ENCODE assay signal across 8 cellular contexts in the genomic region with DNA sequence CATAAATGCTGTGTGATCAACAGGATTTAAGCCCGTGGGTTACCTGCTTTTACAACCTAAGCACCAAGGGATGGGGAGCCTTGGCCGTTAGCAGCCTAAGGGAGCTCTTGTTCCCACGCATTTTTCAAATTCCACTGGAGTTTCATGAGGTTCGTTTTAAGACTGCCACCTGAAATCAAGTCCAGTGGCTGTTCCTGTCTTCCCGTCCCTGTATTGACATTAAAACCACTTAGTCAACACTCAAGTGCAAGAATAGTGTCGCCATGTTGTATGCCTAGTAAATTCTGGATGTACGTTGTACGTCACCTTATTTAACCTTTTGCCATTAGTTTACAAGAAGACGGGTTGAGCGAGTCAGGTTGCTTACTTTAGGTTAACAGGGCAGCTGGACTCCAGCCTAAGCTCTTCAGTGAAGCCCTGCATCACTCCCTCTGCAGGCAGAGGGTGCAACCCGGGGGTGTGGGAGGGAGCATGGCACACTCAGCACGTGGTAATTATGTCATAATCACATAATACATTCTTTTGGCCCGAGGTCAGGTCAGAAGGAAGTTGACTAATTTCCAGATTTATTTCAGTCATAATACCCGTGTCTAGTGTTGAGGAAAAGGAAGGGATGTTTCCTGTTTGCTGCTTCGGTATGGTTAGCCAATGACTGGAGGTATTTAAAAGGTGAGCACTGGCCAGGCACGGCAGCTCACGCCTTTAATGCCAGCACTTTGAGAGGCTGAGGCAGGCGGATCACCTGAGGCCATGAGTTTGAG. TPM values are rescaled to one million over a fixed set of nuclear protein-coding genes. Genes with fewer than 3 reads are reported as not detected.
DNase-seq lines count a peak whose midpoint lies in the region; ATAC-seq and TF ChIP-seq lines count a peak whose summit lies in the region.

No MANE protein-coding gene starts in this region.

- in situ Hi-C loops in ACHN (cut with HindIII; ENCODE audit: low pct_ligation_motif_present, low pct_unique_long_range_greater_than_20kb, low sequenced_read_pairs): no loop called here

- no peaks in the 10 kb centered on the region for H3K9me3 Mint-ChIP-seq in activated CD4-positive, alpha-beta T cell treated with anti-CD3 and anti-CD28 coated beads, Interleukin-2, amount 10 ng/mL, durations not matched to agents 24 days and 14 days
- H3K9me3 Mint-ChIP-seq in T-helper 2 cell treated with Interferon-gamma antibody and Interleukin-4, amounts not matched to agents 5 μg/mL and 100 μg/mL, for 36 hours: no peaks in the 10 kb centered on the region

- H3K9me3 ChIP-seq in osteoblast (ENCODE audit: low read depth, low read length): no peaks in the 10 kb centered on the region

- no peak overlapping the region for H3K4me3 Mint-ChIP-seq in activated CD4-positive, alpha-beta T cell treated with anti-CD3 and anti-CD28 coated beads, Interleukin-2, amount 10 ng/mL, durations not matched to agents 24 days and 14 days
- H3K4me3 Mint-ChIP-seq in T-helper 2 cell treated with Interferon-gamma antibody and Interleukin-4, amounts not matched to agents 5 μg/mL and 100 μg/mL, for 36 hours: no peak overlapping the region

- peak overlapping the region; percentile 87 for H3K27ac ChIP-seq in osteoblast (ENCODE audit: low read depth, low read length)

- H3K27me3 ChIP-seq in osteoblast (ENCODE audit: insufficient read depth, low read length): no peaks in the 10 kb centered on the region

- H3K36me3 ChIP-seq in osteoblast (ENCODE audit: insufficient read depth, low read length): no peaks in the 10 kb centered on the region

- H4K20me1 ChIP-seq in osteoblast (ENCODE audit: insufficient read depth, low read length): no peaks in the 10 kb centered on the region

- peak; percentile 46 for ATAC-seq in GM18519 (IDR thresholded peaks at IDR 0.05; ENCODE audit: low FRiP score, unreplicated experiment)

- peak overlapping the region; percentile 14 for H2AFZ ChIP-seq in osteoblast (ENCODE audit: low read length)

- peaks cover 65% of the 10 kb centered on the region for H3K79me2 ChIP-seq in osteoblast (ENCODE audit: insufficient read depth, low read length)

- H3K4me3 ChIP-seq in fibroblast of pulmonary artery (replicated peaks; ENCODE audit: low read depth, low read length) (no peak overlapping the region), osteoblast (ENCODE audit: insufficient read depth, low read length) (peak overlapping the region; percentile 34)

- peaks cover 6% of the 10 kb centered on the region for H3K36me3 Mint-ChIP-seq in activated CD4-positive, alpha-beta T cell treated with anti-CD3 and anti-CD28 coated beads, Interleukin-2, amount 10 ng/mL, durations not matched to agents 24 days and 14 days (ENCODE audit: low read depth)
- peaks cover 2% of the 10 kb centered on the region for H3K36me3 Mint-ChIP-seq in T-helper 2 cell treated with Interferon-gamma antibody and Interleukin-4, amounts not matched to agents 5 μg/mL and 100 μg/mL, for 36 hours (ENCODE audit: low read depth)

- peak overlapping the region; percentile 76 for H3K4me2 ChIP-seq in osteoblast (ENCODE audit: insufficient read depth, low read length)

- intact Hi-C loops in activated CD4-positive, alpha-beta T cell treated with anti-CD3 and anti-CD28 coated beads, Interleukin-2, amount 10 ng/mL, durations not matched to agents 24 days and 14 days (cut with micrococcal nuclease): no loop called here

- H3K27ac Mint-ChIP-seq in activated CD4-positive, alpha-beta T cell treated with anti-CD3 and anti-CD28 coated beads, Interleukin-2, amount 10 ng/mL, durations not matched to agents 24 days and 14 days: peak overlapping the region; percentile 45
- no peak overlapping the region for H3K27ac Mint-ChIP-seq in T-helper 2 cell treated with Interferon-gamma antibody and Interleukin-4, amounts not matched to agents 5 μg/mL and 100 μg/mL, for 36 hours

- H3K27me3 Mint-ChIP-seq in activated CD4-positive, alpha-beta T cell treated with anti-CD3 and anti-CD28 coated beads, Interleukin-2, amount 10 ng/mL, durations not matched to agents 24 days and 14 days: no peaks in the 10 kb centered on the region
- no peaks in the 10 kb centered on the region for H3K27me3 Mint-ChIP-seq in T-helper 2 cell treated with Interferon-gamma antibody and Interleukin-4, amounts not matched to agents 5 μg/mL and 100 μg/mL, for 36 hours (ENCODE audit: low read depth)

- peaks cover 19% of the 10 kb centered on the region for H3K4me1 Mint-ChIP-seq in activated CD4-positive, alpha-beta T cell treated with anti-CD3 and anti-CD28 coated beads, Interleukin-2, amount 10 ng/mL, durations not matched to agents 24 days and 14 days
- H3K4me1 Mint-ChIP-seq in T-helper 2 cell treated with Interferon-gamma antibody and Interleukin-4, amounts not matched to agents 5 μg/mL and 100 μg/mL, for 36 hours (ENCODE audit: low read depth): peaks cover 12% of the 10 kb centered on the region

- peaks cover 13% of the 10 kb centered on the region for H3K4me1 ChIP-seq in osteoblast (ENCODE audit: insufficient read depth, low read length)

- DNase-seq in ACHN: peak; percentile 89
- no peak for DNase-seq in activated CD4-positive, alpha-beta T cell treated with anti-CD3 and anti-CD28 coated beads, Interleukin-2, amount 10 ng/mL, durations not matched to agents 24 days and 14 days
- peak; percentile 97 for DNase-seq in fibroblast of pulmonary artery (ENCODE audit: low read depth)
- DNase-seq in osteoblast (ENCODE audit: insufficient read length, low spot score, missing footprints): peak; percentile 96
- no peak for DNase-seq in mesenteric fat pad (ENCODE audit: low spot score)
- DNase-seq in T-helper 2 cell treated with Interferon-gamma antibody and Interleukin-4, amounts not matched to agents 5 μg/mL and 100 μg/mL, for 36 hours (ENCODE audit: low spot score): no peak

- TF ChIP-seq CTCF in LNCAP (IDR thresholded peaks at IDR 0.05) (peak; percentile 30; the same call in 1 of the 2 replicates), fibroblast of pulmonary artery (IDR thresholded peaks at IDR 0.05; ENCODE audit: low read length, missing control alignments) (peak; percentile 49), osteoblast (IDR thresholded peaks at IDR 0.05; ENCODE audit: extremely low read depth, low read depth, low read length) (peak; percentile 36)

RNA-seq across cellular contexts. Expression of a gene that starts 42.5 kb away (rescaled TPM):
- 26.4 and 28.5 TPM in 2 replicates for total RNA-seq in activated CD4-positive, alpha-beta T cell treated with anti-CD3 and anti-CD28 coated beads, Interleukin-2, amount 10 ng/mL, durations not matched to agents 24 days and 14 days
- total RNA-seq in osteoblast (21.2 and 25.7 TPM in 2 replicates), mesenteric fat pad (27.5 TPM)

RNA-seq across cellular contexts. Expression of a gene that starts 42.7 kb away (rescaled TPM):
- 24.3 and 26.5 TPM in 2 replicates for total RNA-seq in activated CD4-positive, alpha-beta T cell treated with anti-CD3 and anti-CD28 coated beads, Interleukin-2, amount 10 ng/mL, durations not matched to agents 24 days and 14 days
- total RNA-seq in osteoblast (18.3 and 19.5 TPM in 2 replicates), mesenteric fat pad (12.7 TPM)

Comparison
In these comparisons a context has a peak if more than half of its experiments do, and no peak if none do; other contexts are left out.
1. DNase-seq: peak in ACHN (single experiment), fibroblast of pulmonary artery (single experiment) and osteoblast (single experiment); none in activated CD4-positive, alpha-beta T cell treated with anti-CD3 and anti-CD28 coated beads, Interleukin-2, amount 10 ng/mL, durations not matched to agents 24 days and 14 days (single experiment), mesenteric fat pad (single experiment) and T-helper 2 cell treated with Interferon-gamma antibody and Interleukin-4, amounts not matched to agents 5 μg/mL and 100 μg/mL, for 36 hours (single experiment).
2. Peak in every context shown above with its lines, with median percentiles within 50 percentile points of each other: CTCF ChIP-seq.